Comparison of ENCODE assay signal across 8 cellular contexts in genomic region chr14:100653409-100653808, GRCh38.
DNase-seq lines count a peak whose midpoint lies in the region; ATAC-seq and TF ChIP-seq lines count a peak whose summit lies in the region.

No MANE protein-coding gene starts in this region.

- H3K4me1 ChIP-seq in DOHH2 (ENCODE audit: control insufficient read depth, low read length) (peaks cover 12% of the 10 kb centered on the region), psoas muscle (no peaks in the 10 kb centered on the region)

- 70 to 77% (median 72%) methylated on average over 15 of the region's 15 CpGs for WGBS in psoas muscle, 3 donors

- no peak overlapping the region for H3K4me2 ChIP-seq in DOHH2 (ENCODE audit: low read length)

- H3K4me1 Mint-ChIP-seq in central memory CD8-positive, alpha-beta T cell, result no peaks in the 10 kb centered on the region

- no peaks in the 10 kb centered on the region for H3K79me2 ChIP-seq in DOHH2 (ENCODE audit: control insufficient read depth, low read length)

- peak overlapping the region; percentile 4 for H3K4me3 Mint-ChIP-seq in central memory CD8-positive, alpha-beta T cell

- DNase-seq in OCI-M1 (lab: John Stamatoyannopoulos, UW) (peak; percentile 3), psoas muscle (no peak), NCI-H446 treated with DMSO at 0.1 percent for 48 hours (lab: John Stamatoyannopoulos, UW) (no peak), OCI-M2 (lab: John Stamatoyannopoulos, UW; ENCODE audit: unreplicated experiment) (no peak)
- DNase-seq in central memory CD8-positive, alpha-beta T cell (ENCODE audit: low spot score in 2 of 2), result no peak

- H4K20me1 ChIP-seq in DOHH2 (ENCODE audit: control insufficient read depth, insufficient read depth, low read depth, low read length), result no peaks in the 10 kb centered on the region

- no peaks in the 10 kb centered on the region for H3K36me3 ChIP-seq in DOHH2 (ENCODE audit: control insufficient read depth, low read length)
- no peaks in the 10 kb centered on the region for H3K36me3 ChIP-seq in psoas muscle (ENCODE audit: insufficient read depth in 1 of 2, low read depth in 1 of 2)

- H3K9me3 ChIP-seq in DOHH2 (ENCODE audit: control insufficient read depth, insufficient read depth, low read length) (no peaks in the 10 kb centered on the region), psoas muscle (no peaks in the 10 kb centered on the region)

- no peak overlapping the region for H3K27ac ChIP-seq in DOHH2 (ENCODE audit: low read depth, low read length)
- H3K27ac ChIP-seq in psoas muscle, result no peak overlapping the region

- intact Hi-C loops in psoas muscle (cut with DNase I), result no loop called here

- no peak overlapping the region for H3K27ac Mint-ChIP-seq in central memory CD8-positive, alpha-beta T cell (ENCODE audit: low read depth)

- peak; percentile 85 for TF ChIP-seq CTCF in DOHH2 (IDR thresholded peaks at IDR 0.05; ENCODE audit: low read depth, low read length, poor library complexity, severe bottlenecking)
- peak; percentile 21 for TF ChIP-seq CTCF in psoas muscle (IDR thresholded peaks at IDR 0.05)

- H3F3A ChIP-seq in DOHH2 (ENCODE audit: control insufficient read depth, insufficient read depth), result no peaks in the 10 kb centered on the region

- no peak for ATAC-seq in central memory CD8-positive, alpha-beta T cell (replicated peaks; ENCODE audit: extremely low read depth, poor library complexity, severe bottlenecking)
- ATAC-seq in psoas muscle (no peak), HG03196 (IDR thresholded peaks at IDR 0.05; ENCODE audit: unreplicated experiment) (no peak), HG02798 (IDR thresholded peaks at IDR 0.05; ENCODE audit: poor library complexity, unreplicated experiment) (no peak)

- no peaks in the 10 kb centered on the region for H3K9me2 ChIP-seq in DOHH2 (replicated peaks; ENCODE audit: control insufficient read depth, low read length)

- H3K27me3 ChIP-seq in DOHH2 (ENCODE audit: control insufficient read depth, low read length), result no peaks in the 10 kb centered on the region
- H3K27me3 ChIP-seq in psoas muscle (ENCODE audit: insufficient read depth in 3 of 3, low read length in 2 of 3), result peaks cover 0 to 39% (median 1%) of the 10 kb centered on the region in 3 donors

- H3K27me3 Mint-ChIP-seq in central memory CD8-positive, alpha-beta T cell, result peaks cover 51% of the 10 kb centered on the region

- H3K4me3 ChIP-seq in DOHH2 (ENCODE audit: low read length) (no peak overlapping the region), psoas muscle (no peak overlapping the region)

- no peaks in the 10 kb centered on the region for H3K36me3 Mint-ChIP-seq in central memory CD8-positive, alpha-beta T cell (ENCODE audit: insufficient read depth)

- H3K9me3 Mint-ChIP-seq in central memory CD8-positive, alpha-beta T cell, result no peaks in the 10 kb centered on the region
